In genomic region chr12:50110762-50111416, GRCh38 we compare ENCODE assay signal across 8 cellular contexts. TPM values are rescaled to one million over a fixed set of nuclear protein-coding genes. Genes with fewer than 3 reads are reported as not detected.
A peak's percentile ranks its signal among the peaks of the same experiment; 100 is the strongest.
DNase-seq lines count a peak whose midpoint lies in the region; ATAC-seq and TF ChIP-seq lines count a peak whose summit lies in the region.

No MANE protein-coding gene starts in this region.

- no peak for TF ChIP-seq CTCF in H9 (conservative IDR thresholded peaks at IDR 0.05)

- no peaks in the 10 kb centered on the region for H3K79me1 ChIP-seq in H9 (ENCODE audit: insufficient read depth, low read depth, low read length, poor library complexity, severe bottlenecking)

- peak overlapping the region; percentile 60 for H3K4me3 ChIP-seq in SK-N-MC

- H3K23ac ChIP-seq in H9 (ENCODE audit: insufficient read length, low read depth, low read length): no peak overlapping the region

- H3K79me2 ChIP-seq in H9 (ENCODE audit: insufficient read depth, low read length): no peaks in the 10 kb centered on the region

- H4K91ac ChIP-seq in H9 (ENCODE audit: insufficient read length, low read depth, low read length): no peak overlapping the region

- no peak for ATAC-seq in naive thymus-derived CD8-positive, alpha-beta T cell
- ATAC-seq in GM18502 (IDR thresholded peaks at IDR 0.05; ENCODE audit: poor library complexity, unreplicated experiment) (no peak), HG02885 (IDR thresholded peaks at IDR 0.05; ENCODE audit: poor library complexity, unreplicated experiment) (no peak)

- H4K5ac ChIP-seq in H9 (ENCODE audit: insufficient read length, low read depth, low read length): no peak overlapping the region

- no peak overlapping the region for H2BK20ac ChIP-seq in H9 (ENCODE audit: low read depth, low read length, poor library complexity, severe bottlenecking)

- peak; percentile 49 for DNase-seq in DMS153 (lab: John Stamatoyannopoulos, UW)
- peak; percentile 86 for DNase-seq in H9
- DNase-seq in SK-N-MC (ENCODE audit: low read depth, low spot score): no peak
- peak; percentile 78 for DNase-seq in fibroblast of gingiva (ENCODE audit: low read depth)
- DNase-seq in naive thymus-derived CD8-positive, alpha-beta T cell: peak in 2 of 10 donors; percentile 12
- DNase-seq in H4 (ENCODE audit: low spot score): no peak

- H3K18ac ChIP-seq in H9 (ENCODE audit: insufficient read length, low read depth, low read length): no peak overlapping the region

- peak overlapping the region; percentile 44 for H3K4me2 ChIP-seq in H9 (ENCODE audit: insufficient read depth, insufficient read length, low read length)

- no peaks in the 10 kb centered on the region for H3K36me3 ChIP-seq in SK-N-MC (ENCODE audit: insufficient read depth, low read length)

- H4K20me1 ChIP-seq in H9 (ENCODE audit: control insufficient read depth, insufficient read depth, insufficient read length): no peaks in the 10 kb centered on the region

- no peak overlapping the region for H4K8ac ChIP-seq in H9 (replicated peaks; ENCODE audit: insufficient read length, low read depth, low read length)

- no peak overlapping the region for H3K9ac ChIP-seq in H9 (ENCODE audit: extremely low read depth, insufficient read length, low read length)
- H3K9ac ChIP-seq in SK-N-MC (ENCODE audit: insufficient read length): no peak overlapping the region

- no peaks in the 10 kb centered on the region; the same call in 1 of the 2 replicates for H3K27me3 Mint-ChIP-seq in H9 (ENCODE audit: low read depth)
- H3K27me3 Mint-ChIP-seq in naive thymus-derived CD8-positive, alpha-beta T cell: peaks cover 0 to 4% (median 0%) of the 10 kb centered on the region in 5 donors

- no peak overlapping the region for H2AFZ ChIP-seq in H9 (ENCODE audit: low read length)

- peaks cover 10% of the 10 kb centered on the region; the same call in 1 of the 2 replicates for H3K4me1 ChIP-seq in H9 (ENCODE audit: insufficient read depth, low read length)

- H3K27ac ChIP-seq in H9 (ENCODE audit: insufficient read length, low read depth, low read length) (no peak overlapping the region), SK-N-MC (peak overlapping the region; percentile 85)

- no peak overlapping the region for H3K56ac ChIP-seq in H9 (ENCODE audit: insufficient read length, low read depth, low read length)

- WGBS in H9 (ENCODE audit: extremely low coverage, insufficient read length, low lambda C conversion rate): no CpG with 5 or more reads among the region's 12 CpGs

- POLR2A ChIA-PET in naive thymus-derived CD8-positive, alpha-beta T cell (lab: Charles Lee): interaction anchor here (0.6 to 5.0 kb wide), 21 partner anchors 8 to 1128 kb away, joined by 3 to 73 read pairs (median 6); partner anchors contain the start of genes ATF1, CERS5, DAZAP2 and GPD1

- H2BK15ac ChIP-seq in H9 (ENCODE audit: low read depth, low read length): no peak overlapping the region

- H3K36me3 Mint-ChIP-seq in H9 (ENCODE audit: insufficient read depth in 1 of 3, low read depth in 3 of 3): peaks cover 0 to 4% (median 2%) of the 10 kb centered on the region in 3 experiments; a peak in 4 of 7 replicates
- peaks cover 0 to 15% (median 0%) of the 10 kb centered on the region in 3 donors for H3K36me3 Mint-ChIP-seq in naive thymus-derived CD8-positive, alpha-beta T cell

- peaks cover 15 to 26% of the 10 kb centered on the region in 2 experiments for H3K4me1 Mint-ChIP-seq in H9
- peaks cover 8 to 46% (median 29%) of the 10 kb centered on the region in 4 donors for H3K4me1 Mint-ChIP-seq in naive thymus-derived CD8-positive, alpha-beta T cell

- H3K4me3 Mint-ChIP-seq in H9: peak overlapping the region; percentile 66 to 93
- H3K4me3 Mint-ChIP-seq in naive thymus-derived CD8-positive, alpha-beta T cell: peak overlapping the region; percentile 94 to 99 (median 98)

- no peaks in the 10 kb centered on the region for H3K27me3 ChIP-seq in H9 (ENCODE audit: insufficient read depth, low read length)

- H3T11ph ChIP-seq in H9 (ENCODE audit: low read length): no peak overlapping the region

- no peak overlapping the region for H2BK5ac ChIP-seq in H9 (ENCODE audit: insufficient read length, low read length)

- H2BK12ac ChIP-seq in H9 (ENCODE audit: insufficient read length, low read depth, low read length): no peak overlapping the region

- no peak overlapping the region for H2AK5ac ChIP-seq in H9 (ENCODE audit: insufficient read length, low read length)

- no peak overlapping the region for H2BK120ac ChIP-seq in H9 (ENCODE audit: low read depth, low read length, poor library complexity, severe bottlenecking)

- peak overlapping the region in 2 of 3 experiments; percentile 70 to 93; a peak in 3 of 7 replicates for H3K27ac Mint-ChIP-seq in H9
- peak overlapping the region in 8 of 10 donors; percentile 41 to 99 (median 96) for H3K27ac Mint-ChIP-seq in naive thymus-derived CD8-positive, alpha-beta T cell

- H3K14ac ChIP-seq in H9 (ENCODE audit: insufficient read depth, low read length): no peak overlapping the region

- peaks cover 3% of the 10 kb centered on the region for H3K23me2 ChIP-seq in H9 (ENCODE audit: insufficient read length, low read depth, low read length, poor library complexity, severe bottlenecking)

- H3K9me3 ChIP-seq in H9 (ENCODE audit: control insufficient read depth, low read depth, low read length) (no peaks in the 10 kb centered on the region), SK-N-MC (ENCODE audit: low read depth, low read length) (no peaks in the 10 kb centered on the region)

- no peaks in the 10 kb centered on the region for H3K9me3 Mint-ChIP-seq in H9
- H3K9me3 Mint-ChIP-seq in naive thymus-derived CD8-positive, alpha-beta T cell: no peaks in the 10 kb centered on the region

- H3K4ac ChIP-seq in H9 (ENCODE audit: low read depth, low read length): no peak overlapping the region

RNA-seq across cellular contexts. Expression of gene COX14, which starts 1.1 kb away (rescaled TPM):
- total RNA-seq in H9 (2021): 31.2 and 31.9 TPM in 2 replicates
- total RNA-seq in naive thymus-derived CD8-positive, alpha-beta T cell: 10 to 100 TPM; 43.4 to 47.1 TPM
- polyA plus RNA-seq in naive thymus-derived CD8-positive, alpha-beta T cell: 100 to 1,000 TPM; 266 to 317 (median 298) TPM
- total RNA-seq in H4 (2014; rRNA removed; shearing (Covaris generic)): 64.8 and 70.3 TPM in 2 replicates

RNA-seq across cellular contexts. Expression of gene GPD1, which starts 7.1 kb away (rescaled TPM):
- 0.70 and 1.2 TPM in 2 replicates for total RNA-seq in H9 (2021)
- total RNA-seq in naive thymus-derived CD8-positive, alpha-beta T cell: 1 to 10 TPM; 1.1 to 1.5 TPM
- not detected for polyA plus RNA-seq in naive thymus-derived CD8-positive, alpha-beta T cell
- total RNA-seq in H4 (2014; rRNA removed; shearing (Covaris generic)): 0.25 TPM in 1 of 2 replicates, not detected in the other

RNA-seq across cellular contexts. Expression of gene SMARCD1, which starts 25.7 kb away (rescaled TPM):
- 142 and 152 TPM in 2 replicates for total RNA-seq in H9 (2021)
- 10 to 100 TPM; 63.1 to 71.8 TPM for total RNA-seq in naive thymus-derived CD8-positive, alpha-beta T cell
- 10 to 100 TPM in 2 of 3 donors, 1 to 10 TPM in 1; 9.7 to 16.8 (median 16.0) TPM for polyA plus RNA-seq in naive thymus-derived CD8-positive, alpha-beta T cell
- total RNA-seq in H4 (2014; rRNA removed; shearing (Covaris generic)): 52.7 and 64.3 TPM in 2 replicates

RNA-seq across cellular contexts. Expression of gene ASIC1, which starts 53.5 kb away (rescaled TPM):
- total RNA-seq in H9 (2021): 3.9 and 4.0 TPM in 2 replicates
- total RNA-seq in naive thymus-derived CD8-positive, alpha-beta T cell: 10 to 100 TPM; 11.7 to 12.2 TPM
- 1 to 10 TPM in 2 of 3 donors, under 1 TPM in 1; 0.97 to 1.3 (median 1.0) TPM for polyA plus RNA-seq in naive thymus-derived CD8-positive, alpha-beta T cell
- 1.6 and 3.4 TPM in 2 replicates for total RNA-seq in H4 (2014; rRNA removed; shearing (Covaris generic))

RNA-seq across cellular contexts. Expression of gene CERS5, which starts 56.3 kb away (rescaled TPM):
- 62.5 and 68.8 TPM in 2 replicates for total RNA-seq in H9 (2021)
- total RNA-seq in naive thymus-derived CD8-positive, alpha-beta T cell: 10 to 100 TPM; 51.0 to 55.7 TPM
- polyA plus RNA-seq in naive thymus-derived CD8-positive, alpha-beta T cell: 10 to 100 TPM; 31.0 to 45.0 (median 33.6) TPM
- 11.7 and 15.8 TPM in 2 replicates for total RNA-seq in H4 (2014; rRNA removed; shearing (Covaris generic))

Comparison
In these comparisons a context has a peak if more than half of its experiments do, and no peak if none do; other contexts are left out.
1. DNase-seq: peak in DMS153 (single experiment), H9 (single experiment) and fibroblast of gingiva (single experiment); none in SK-N-MC (single experiment) and H4 (single experiment).